Comparison of ENCODE assay signal across 23 cellular contexts in genomic region chr11:109668973-109669634, GRCh38.
A peak's percentile ranks its signal among the peaks of the same experiment; 100 is the strongest.
DNase-seq lines count a peak whose midpoint lies in the region; ATAC-seq and TF ChIP-seq lines count a peak whose summit lies in the region.
"Had no signal": no experiment of that assay in that cellular context is flagged by ENCODE, and none has a peak within 500 bp of the region (broad histone marks: within the 10 kb centered on the region; RNA-seq: fewer than 3 reads in every experiment).

No MANE protein-coding gene starts in this region.

- no peaks in the 10 kb centered on the region for H3K4me1 Mint-ChIP-seq in activated CD4-positive, alpha-beta T cell treated with anti-CD3 and anti-CD28 coated beads, Interleukin-2, amount 10 ng/mL, durations not matched to agents 7 days and 5 days
- H3K4me1 Mint-ChIP-seq: central memory CD8-positive, alpha-beta T cell; natural killer cell had no signal

- H3K27me3 Mint-ChIP-seq in activated CD4-positive, alpha-beta T cell treated with anti-CD3 and anti-CD28 coated beads, Interleukin-2, amount 10 ng/mL, durations not matched to agents 7 days and 5 days: no peaks in the 10 kb centered on the region
- H3K27me3 Mint-ChIP-seq: central memory CD8-positive, alpha-beta T cell had no signal

- TF ChIP-seq CTCF in AG10803 (conservative IDR thresholded peaks at IDR 0.05; ENCODE audit: low read length) (no peak), choroid plexus epithelial cell (conservative IDR thresholded peaks at IDR 0.05; ENCODE audit: low read depth, low read length) (no peak), left lung (IDR thresholded peaks at IDR 0.05) (no peak)

- POLR2A ChIA-PET in activated CD4-positive, alpha-beta T cell treated with anti-CD3 and anti-CD28 coated beads, Interleukin-2, amount 10 ng/mL, durations not matched to agents 7 days and 5 days (lab: Charles Lee): no interaction called here

- no peaks in the 10 kb centered on the region for H3K4me1 ChIP-seq in left lung

- no peaks in the 10 kb centered on the region for H3K9me3 Mint-ChIP-seq in activated CD4-positive, alpha-beta T cell treated with anti-CD3 and anti-CD28 coated beads, Interleukin-2, amount 10 ng/mL, durations not matched to agents 7 days and 5 days

- H3K27me3 ChIP-seq in left lung: no peaks in the 10 kb centered on the region
- H3K27me3 ChIP-seq: dorsolateral prefrontal cortex, ovary had no signal

- H3K4me3 ChIP-seq in AG10803 (ENCODE audit: low read length): no peak overlapping the region
- H3K4me3 ChIP-seq in choroid plexus epithelial cell (ENCODE audit: low read depth, low read length): no peak overlapping the region
- H3K4me3 ChIP-seq in left lung: no peak overlapping the region
- H3K4me3 ChIP-seq: dorsolateral prefrontal cortex, ovary had no signal

- H3K27ac ChIP-seq in left lung: peak overlapping the region in 1 of 2 donors; percentile 38
- H3K27ac ChIP-seq: dorsolateral prefrontal cortex, KMS-11, ovary had no signal

- H3K27ac Mint-ChIP-seq in activated CD4-positive, alpha-beta T cell treated with anti-CD3 and anti-CD28 coated beads, Interleukin-2, amount 10 ng/mL, durations not matched to agents 7 days and 5 days: no peak overlapping the region
- H3K27ac Mint-ChIP-seq: natural killer cell had no signal

- no peaks in the 10 kb centered on the region for H3K36me3 ChIP-seq in left lung
- H3K36me3 ChIP-seq: ovary had no signal

- ATAC-seq in left lung (peak; percentile 94), GM21381 (IDR thresholded peaks at IDR 0.05; ENCODE audit: unreplicated experiment) (no peak)
- ATAC-seq: activated T-cell treated with anti-CD3 and anti-CD28 coated beads, Interleukin-2, amount 50 U/mL, for 4 hours; natural killer cell; sciatic nerve had no signal

- no peak overlapping the region for H3K4me3 Mint-ChIP-seq in activated CD4-positive, alpha-beta T cell treated with anti-CD3 and anti-CD28 coated beads, Interleukin-2, amount 10 ng/mL, durations not matched to agents 7 days and 5 days
- H3K4me3 Mint-ChIP-seq: activated T-cell treated with anti-CD3 and anti-CD28 coated beads, Interleukin-2, amount 50 U/mL, for 4 hours; central memory CD8-positive, alpha-beta T cell; natural killer cell had no signal

- intact Hi-C loops in left lung (cut with DNase I): no loop called here

- H3K9me3 ChIP-seq in left lung: peaks cover 0 to 15% of the 10 kb centered on the region in 2 donors
- H3K9me3 ChIP-seq: ovary had no signal

- CTCF ChIA-PET in activated CD4-positive, alpha-beta T cell treated with anti-CD3 and anti-CD28 coated beads, Interleukin-2, amount 10 ng/mL, durations not matched to agents 7 days and 5 days (lab: Charles Lee): no interaction called here

- no peaks in the 10 kb centered on the region for H3K36me3 Mint-ChIP-seq in activated CD4-positive, alpha-beta T cell treated with anti-CD3 and anti-CD28 coated beads, Interleukin-2, amount 10 ng/mL, durations not matched to agents 7 days and 5 days (ENCODE audit: low read depth)
- H3K36me3 Mint-ChIP-seq: natural killer cell had no signal

- peak; percentile 24 for DNase-seq in AG10803 (ENCODE audit: low read depth)
- peak; percentile 9 for DNase-seq in HS-5 (ENCODE audit: low read depth)
- peak; percentile 2 for DNase-seq in choroid plexus epithelial cell (ENCODE audit: low read depth)
- DNase-seq in left lung: peak in 1 of 2 donors; percentile 37
- no peak for DNase-seq in NCI-H524 (lab: John Stamatoyannopoulos, UW)
- DNase-seq in activated CD4-positive, alpha-beta T cell treated with anti-CD3 and anti-CD28 coated beads, Interleukin-2, amount 10 ng/mL, durations not matched to agents 7 days and 5 days: no peak
- DNase-seq in HUDEP-2 (lab: John Stamatoyannopoulos, UW; ENCODE audit: unreplicated experiment in 76 of 76): no peak
- DNase-seq: ACHN; activated naive CD4-positive, alpha-beta T cell treated with Interleukin-2 at 50 U/mL for 16 hours; activated T-cell treated with anti-CD3 and anti-CD28 coated beads, Interleukin-2, amount 50 U/mL, for 4 hours; dorsolateral prefrontal cortex; kidney glomerular epithelial cell; natural killer cell; NCI-H187; NCI-H226; OCI-M1; ovary; SIG-M5; substantia nigra had no signal

Comparison
In these comparisons a context has a peak if more than half of its experiments do, and no peak if none do; other contexts are left out.
1. DNase-seq: peak in AG10803 (single experiment), HS-5 (single experiment) and choroid plexus epithelial cell (single experiment); none in NCI-H524 (0 of 2), activated CD4-positive, alpha-beta T cell treated with anti-CD3 and anti-CD28 coated beads, Interleukin-2, amount 10 ng/mL, durations not matched to agents 7 days and 5 days (single experiment) and HUDEP-2 (0 of 76).